9 cellular contexts compared by ENCODE assay signal in the genomic region with DNA sequence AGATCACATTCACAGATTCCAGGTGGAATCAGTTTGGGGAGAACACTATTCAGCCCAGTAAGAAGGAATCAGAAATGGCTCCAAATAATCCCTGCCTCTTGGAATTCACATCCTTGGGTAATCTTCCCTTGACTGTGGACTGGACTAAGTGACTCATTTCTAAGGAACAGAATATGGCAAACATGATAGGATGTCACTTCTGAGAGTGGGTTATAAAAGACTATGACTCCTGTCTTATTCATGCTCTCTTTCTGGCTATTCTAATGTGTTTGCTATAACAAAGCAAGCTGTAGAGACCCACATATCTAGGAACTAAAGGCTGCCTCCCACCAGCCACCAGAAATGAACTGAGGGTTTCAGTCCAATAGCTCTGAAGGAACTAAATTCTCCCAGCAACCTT. TPM values are rescaled to one million over a fixed set of nuclear protein-coding genes. Genes with fewer than 3 reads are reported as not detected.
"Had no signal": no experiment of that assay in that cellular context is flagged by ENCODE, and none has a peak within 500 bp of the region (broad histone marks: within the 10 kb centered on the region; RNA-seq: fewer than 3 reads in every experiment).

No MANE protein-coding gene starts in this region.

- H3K4me1 Mint-ChIP-seq: GM23338, H9 had no signal

- ATAC-seq: GM23338, K562 had no signal

- H3K4me2 ChIP-seq: GM23338 had no signal

- FAIRE-seq: H1, H54, HTR-8/SVneo, K562 had no signal

- DNase-seq: H9, HCEC 1CT, IMR-90 had no signal

- H3K27ac Mint-ChIP-seq: GM23338, H9 had no signal

- H3K4me3 Mint-ChIP-seq: GM23338, H9 had no signal

- H3K4me3 ChIP-seq: GM23338, K562 had no signal

RNA-seq across cellular contexts. Expression of a gene that starts 37.8 kb away (rescaled TPM):
- total RNA-seq: GM23338, H1, H9, HT-29, IMR-90, K562 had no signal
- polyA plus RNA-seq: GM23338, H1, IMR-90, K562 had no signal

RNA-seq across cellular contexts. Expression of a gene that starts 46.9 kb away (rescaled TPM):
- total RNA-seq: GM23338, H1, H9, HT-29, IMR-90, K562 had no signal
- polyA plus RNA-seq: GM23338, H1, IMR-90, K562 had no signal

RNA-seq across cellular contexts. Expression of a gene that starts 56.5 kb away (rescaled TPM):
- total RNA-seq: GM23338, H1, H9, HT-29, IMR-90, K562 had no signal
- polyA plus RNA-seq: GM23338, H1, IMR-90, K562 had no signal
